ENCODE assay signal across 16 cellular contexts in genomic region chr5:44983006-44983405, GRCh38.
"Had no signal": no experiment of that assay in that cellular context is flagged by ENCODE, and none has a peak within 500 bp of the region (broad histone marks: within the 10 kb centered on the region; RNA-seq: fewer than 3 reads in every experiment).

No MANE protein-coding gene starts in this region.

- H3K27me3 ChIP-seq: brain microvascular endothelial cell, esophagus squamous epithelium, heart left ventricle, left lung, spleen, tibial nerve had no signal

- H3K27me3 Mint-ChIP-seq: activated naive CD4-positive, alpha-beta T cell treated with anti-CD3 and anti-CD28 coated beads, Interleukin-2, amount 10 ng/mL, durations not matched to agents 7 days and 5 days; stimulated activated memory B cell treated with anti-CD40 and anti-IgM and Interleukin-4, amounts not matched to agents 10 μg/mL and 1 μg/mL and 100 μg/mL, for 72 hours had no signal

- H3K4me1 ChIP-seq: esophagus squamous epithelium, heart left ventricle, left lung, spleen, tibial nerve had no signal

- H3K27ac Mint-ChIP-seq: activated naive CD4-positive, alpha-beta T cell treated with anti-CD3 and anti-CD28 coated beads, Interleukin-2, amount 10 ng/mL, durations not matched to agents 7 days and 5 days; activated T-helper 2 cell treated with anti-CD3 and anti-CD28 coated beads, Interferon-gamma antibody, Interleukin-2, Interleukin-4, amounts not matched to agents 10 μg/mL and 5 μg/mL and 100 μg/mL, durations not matched to agents 14 hours and 24 hours and 36 hours; nephron; stimulated activated memory B cell treated with anti-CD40 and anti-IgM and Interleukin-4, amounts not matched to agents 10 μg/mL and 1 μg/mL and 100 μg/mL, for 72 hours had no signal

- H3K4me3 Mint-ChIP-seq: activated naive CD4-positive, alpha-beta T cell treated with anti-CD3 and anti-CD28 coated beads, Interleukin-2, amount 10 ng/mL, durations not matched to agents 7 days and 5 days; nephron; stimulated activated memory B cell treated with anti-CD40 and anti-IgM and Interleukin-4, amounts not matched to agents 10 μg/mL and 1 μg/mL and 100 μg/mL, for 72 hours had no signal

- H3K27ac ChIP-seq: brain microvascular endothelial cell, esophagus squamous epithelium, heart left ventricle, left lung, spleen, tibial nerve had no signal

- DNase-seq: activated CD4-positive, alpha-beta T cell treated with anti-CD3 and anti-CD28 coated beads, Interleukin-2, amount 50 U/mL, for 1 hour; activated CD4-positive, CD25-positive, alpha-beta regulatory T cell; activated naive CD4-positive, alpha-beta T cell treated with anti-CD3 and anti-CD28 coated beads, Interleukin-2, amount 10 ng/mL, durations not matched to agents 7 days and 5 days; brain microvascular endothelial cell; cerebellar nuclear complex; esophagus squamous epithelium; heart left ventricle; left lung; mesenchymal stem cell; spleen; stimulated activated CD4-positive, alpha-beta T cell treated with anti-CD3 and anti-CD28 coated beads, Interleukin-1b, Interleukin-23, amount 100 ng/mL, for 48 hours had no signal

- ATAC-seq: heart left ventricle; left lung; sciatic nerve; stimulated activated memory B cell treated with anti-CD40 and anti-IgM and Interleukin-4, amounts not matched to agents 10 μg/mL and 1 μg/mL and 100 μg/mL, for 72 hours had no signal

- H3K4me1 Mint-ChIP-seq: activated naive CD4-positive, alpha-beta T cell treated with anti-CD3 and anti-CD28 coated beads, Interleukin-2, amount 10 ng/mL, durations not matched to agents 7 days and 5 days; nephron; stimulated activated memory B cell treated with anti-CD40 and anti-IgM and Interleukin-4, amounts not matched to agents 10 μg/mL and 1 μg/mL and 100 μg/mL, for 72 hours had no signal

- H3K36me3 Mint-ChIP-seq: activated naive CD4-positive, alpha-beta T cell treated with anti-CD3 and anti-CD28 coated beads, Interleukin-2, amount 10 ng/mL, durations not matched to agents 7 days and 5 days; stimulated activated memory B cell treated with anti-CD40 and anti-IgM and Interleukin-4, amounts not matched to agents 10 μg/mL and 1 μg/mL and 100 μg/mL, for 72 hours had no signal

- H3K36me3 ChIP-seq: brain microvascular endothelial cell, esophagus squamous epithelium, heart left ventricle, left lung, spleen, tibial nerve had no signal

- H3K4me3 ChIP-seq: esophagus squamous epithelium, heart left ventricle, left lung, spleen, tibial nerve had no signal
